In the genomic region with DNA sequence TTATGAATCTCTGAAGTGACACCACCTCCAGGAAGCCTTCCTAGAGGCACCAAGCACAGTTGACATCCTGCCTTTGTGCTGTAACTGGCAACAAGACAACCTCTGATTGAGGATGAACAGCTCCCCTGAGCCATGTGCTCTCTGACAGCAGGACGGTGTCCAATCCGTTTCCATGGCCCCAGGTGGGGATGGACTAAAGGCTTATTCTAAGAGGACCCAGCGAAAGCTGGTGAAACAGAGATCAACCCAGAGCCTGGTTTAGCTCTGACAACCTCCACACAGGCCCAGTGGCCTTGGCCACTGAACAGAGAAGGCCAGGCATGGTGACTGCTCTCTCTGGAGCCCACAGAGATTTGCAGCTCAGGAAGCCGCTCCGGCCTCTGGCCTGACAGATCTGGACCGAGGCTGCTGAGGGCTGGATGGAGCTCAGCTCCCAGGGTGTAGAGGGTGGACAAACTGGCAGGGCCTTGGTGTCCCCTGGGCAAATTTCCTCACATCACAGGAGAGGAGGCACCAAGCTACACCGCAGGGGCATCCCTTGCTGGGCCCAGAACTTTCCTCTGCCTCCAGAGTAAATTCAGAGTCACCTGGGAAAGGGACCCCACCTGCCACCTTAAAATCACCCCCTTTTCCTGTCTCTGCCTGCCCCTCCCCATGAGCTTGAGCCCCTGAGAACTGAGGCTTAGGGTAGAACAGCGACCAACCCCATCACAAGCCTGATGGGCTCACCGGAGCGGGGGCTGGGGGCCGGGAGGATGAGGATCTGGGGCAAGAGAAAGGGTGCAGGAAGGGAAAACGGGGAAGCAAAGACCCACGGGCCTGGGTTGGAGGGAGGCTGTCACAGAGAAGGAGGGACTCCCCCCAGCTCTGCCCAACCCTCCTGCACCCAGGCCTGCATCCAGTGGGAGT, we compare ENCODE assay signal across 1 cellular context.
TF ChIP-seq lines count a peak whose summit lies in the region.

No MANE protein-coding gene starts in this region.

TF ChIP-seq in H1, 55 proteins besides CTCF, POLR2A, EP300 and RAD21:
- TF ChIP-seq YY1 (IDR thresholded peaks at IDR 0.05; ENCODE audit: low read depth, low read length) (no peak), TCF12 (IDR thresholded peaks at IDR 0.05; ENCODE audit: low read depth, low read length) (no peak), GTF2F1 (IDR thresholded peaks at IDR 0.05; ENCODE audit: borderline replicate concordance, low read depth, low read length) (no peak), RBBP5 (IDR thresholded peaks at IDR 0.05; ENCODE audit: borderline replicate concordance, low read depth, low read length) (no peak), BRCA1 (IDR thresholded peaks at IDR 0.05; ENCODE audit: low read depth, low read length) (no peak), POU5F1 (IDR thresholded peaks at IDR 0.05; ENCODE audit: low read depth, low read length) (no peak), E2F6 (IDR thresholded peaks at IDR 0.05) (no peak), NANOG (IDR thresholded peaks at IDR 0.05; ENCODE audit: insufficient read depth, low read depth, low read length, poor library complexity, severe bottlenecking) (no peak), GABPA (IDR thresholded peaks at IDR 0.05; ENCODE audit: borderline replicate concordance, insufficient read depth, low read length) (no peak)
